ENCODE assay signal across 1 cellular context in the genomic region with DNA sequence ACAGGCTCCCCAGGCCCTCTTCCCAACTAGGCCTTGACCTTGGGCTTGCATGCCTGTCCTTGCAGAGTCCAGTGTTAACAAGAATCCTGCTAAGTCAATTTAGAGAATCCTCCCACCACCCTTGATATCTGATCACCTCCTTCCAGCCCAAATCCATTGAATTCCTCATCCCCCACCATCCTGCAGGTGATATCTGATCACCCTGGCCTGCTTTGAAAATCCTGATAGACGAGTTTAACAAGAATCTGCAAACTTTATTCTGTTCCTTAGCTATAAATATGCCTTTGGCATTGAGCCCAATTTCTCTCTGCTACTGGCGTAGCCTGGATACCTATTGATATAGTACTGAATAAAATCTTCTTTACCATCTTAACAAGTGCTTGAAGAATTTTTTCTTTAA.
TF ChIP-seq lines count a peak whose summit lies in the region.

No MANE protein-coding gene starts in this region.

TF ChIP-seq in GM23338, 12 proteins besides CTCF, POLR2A, EP300 and RAD21 (continued from another document):
- TF ChIP-seq REST (IDR thresholded peaks at IDR 0.05; ENCODE audit: unreplicated experiment) (no peak), ZNF331 (CRISPR knock-in tag; IDR thresholded peaks at IDR 0.05; ENCODE audit: low read depth) (no peak), POLR2AphosphoS5 (IDR thresholded peaks at IDR 0.05; ENCODE audit: low read depth) (no peak), EZH2phosphoT487 (IDR thresholded peaks at IDR 0.05; ENCODE audit: unreplicated experiment) (no peak), NANOG (IDR thresholded peaks at IDR 0.05; ENCODE audit: borderline replicate concordance) (no peak), STAT1 (IDR thresholded peaks at IDR 0.05; ENCODE audit: unreplicated experiment) (no peak), JUNB (IDR thresholded peaks at IDR 0.05; ENCODE audit: unreplicated experiment) (no peak), ZNF114 (CRISPR knock-in tag; IDR thresholded peaks at IDR 0.05) (no peak)
- TF ChIP-seq, protein P1, sequence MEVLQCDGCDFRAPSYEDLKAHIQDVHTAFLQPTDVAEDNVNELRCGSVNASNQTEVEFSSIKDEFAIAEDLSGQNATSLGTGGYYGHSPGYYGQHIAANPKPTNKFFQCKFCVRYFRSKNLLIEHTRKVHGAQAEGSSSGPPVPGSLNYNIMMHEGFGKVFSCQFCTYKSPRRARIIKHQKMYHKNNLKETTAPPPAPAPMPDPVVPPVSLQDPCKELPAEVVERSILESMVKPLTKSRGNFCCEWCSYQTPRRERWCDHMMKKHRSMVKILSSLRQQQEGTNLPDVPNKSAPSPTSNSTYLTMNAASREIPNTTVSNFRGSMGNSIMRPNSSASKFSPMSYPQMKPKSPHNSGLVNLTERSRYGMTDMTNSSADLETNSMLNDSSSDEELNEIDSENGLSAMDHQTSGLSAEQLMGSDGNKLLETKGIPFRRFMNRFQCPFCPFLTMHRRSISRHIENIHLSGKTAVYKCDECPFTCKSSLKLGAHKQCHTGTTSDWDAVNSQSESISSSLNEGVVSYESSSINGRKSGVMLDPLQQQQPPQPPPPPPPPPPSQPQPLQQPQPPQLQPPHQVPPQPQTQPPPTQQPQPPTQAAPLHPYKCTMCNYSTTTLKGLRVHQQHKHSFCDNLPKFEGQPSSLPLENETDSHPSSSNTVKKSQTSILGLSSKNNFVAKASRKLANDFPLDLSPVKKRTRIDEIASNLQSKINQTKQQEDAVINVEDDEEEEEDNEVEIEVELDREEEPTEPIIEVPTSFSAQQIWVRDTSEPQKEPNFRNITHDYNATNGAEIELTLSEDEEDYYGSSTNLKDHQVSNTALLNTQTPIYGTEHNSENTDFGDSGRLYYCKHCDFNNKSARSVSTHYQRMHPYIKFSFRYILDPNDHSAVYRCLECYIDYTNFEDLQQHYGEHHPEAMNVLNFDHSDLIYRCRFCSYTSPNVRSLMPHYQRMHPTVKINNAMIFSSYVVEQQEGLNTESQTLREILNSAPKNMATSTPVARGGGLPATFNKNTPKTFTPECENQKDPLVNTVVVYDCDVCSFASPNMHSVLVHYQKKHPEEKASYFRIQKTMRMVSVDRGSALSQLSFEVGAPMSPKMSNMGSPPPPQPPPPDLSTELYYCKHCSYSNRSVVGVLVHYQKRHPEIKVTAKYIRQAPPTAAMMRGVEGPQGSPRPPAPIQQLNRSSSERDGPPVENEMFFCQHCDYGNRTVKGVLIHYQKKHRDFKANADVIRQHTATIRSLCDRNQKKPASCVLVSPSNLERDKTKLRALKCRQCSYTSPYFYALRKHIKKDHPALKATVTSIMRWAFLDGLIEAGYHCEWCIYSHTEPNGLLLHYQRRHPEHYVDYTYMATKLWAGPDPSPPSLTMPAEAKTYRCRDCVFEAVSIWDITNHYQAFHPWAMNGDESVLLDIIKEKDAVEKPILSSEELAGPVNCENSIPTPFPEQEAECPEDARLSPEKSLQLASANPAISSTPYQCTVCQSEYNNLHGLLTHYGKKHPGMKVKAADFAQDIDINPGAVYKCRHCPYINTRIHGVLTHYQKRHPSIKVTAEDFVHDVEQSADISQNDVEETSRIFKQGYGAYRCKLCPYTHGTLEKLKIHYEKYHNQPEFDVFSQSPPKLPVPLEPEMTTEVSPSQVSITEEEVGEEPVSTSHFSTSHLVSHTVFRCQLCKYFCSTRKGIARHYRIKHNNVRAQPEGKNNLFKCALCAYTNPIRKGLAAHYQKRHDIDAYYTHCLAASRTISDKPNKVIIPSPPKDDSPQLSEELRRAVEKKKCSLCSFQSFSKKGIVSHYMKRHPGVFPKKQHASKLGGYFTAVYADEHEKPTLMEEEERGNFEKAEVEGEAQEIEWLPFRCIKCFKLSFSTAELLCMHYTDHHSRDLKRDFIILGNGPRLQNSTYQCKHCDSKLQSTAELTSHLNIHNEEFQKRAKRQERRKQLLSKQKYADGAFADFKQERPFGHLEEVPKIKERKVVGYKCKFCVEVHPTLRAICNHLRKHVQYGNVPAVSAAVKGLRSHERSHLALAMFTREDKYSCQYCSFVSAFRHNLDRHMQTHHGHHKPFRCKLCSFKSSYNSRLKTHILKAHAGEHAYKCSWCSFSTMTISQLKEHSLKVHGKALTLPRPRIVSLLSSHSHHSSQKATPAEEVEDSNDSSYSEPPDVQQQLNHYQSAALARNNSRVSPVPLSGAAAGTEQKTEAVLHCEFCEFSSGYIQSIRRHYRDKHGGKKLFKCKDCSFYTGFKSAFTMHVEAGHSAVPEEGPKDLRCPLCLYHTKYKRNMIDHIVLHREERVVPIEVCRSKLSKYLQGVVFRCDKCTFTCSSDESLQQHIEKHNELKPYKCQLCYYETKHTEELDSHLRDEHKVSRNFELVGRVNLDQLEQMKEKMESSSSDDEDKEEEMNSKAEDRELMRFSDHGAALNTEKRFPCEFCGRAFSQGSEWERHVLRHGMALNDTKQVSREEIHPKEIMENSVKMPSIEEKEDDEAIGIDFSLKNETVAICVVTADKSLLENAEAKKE (CRISPR knock-in tag; IDR thresholded peaks at IDR 0.05): no peak
- TF ChIP-seq, protein P2, sequence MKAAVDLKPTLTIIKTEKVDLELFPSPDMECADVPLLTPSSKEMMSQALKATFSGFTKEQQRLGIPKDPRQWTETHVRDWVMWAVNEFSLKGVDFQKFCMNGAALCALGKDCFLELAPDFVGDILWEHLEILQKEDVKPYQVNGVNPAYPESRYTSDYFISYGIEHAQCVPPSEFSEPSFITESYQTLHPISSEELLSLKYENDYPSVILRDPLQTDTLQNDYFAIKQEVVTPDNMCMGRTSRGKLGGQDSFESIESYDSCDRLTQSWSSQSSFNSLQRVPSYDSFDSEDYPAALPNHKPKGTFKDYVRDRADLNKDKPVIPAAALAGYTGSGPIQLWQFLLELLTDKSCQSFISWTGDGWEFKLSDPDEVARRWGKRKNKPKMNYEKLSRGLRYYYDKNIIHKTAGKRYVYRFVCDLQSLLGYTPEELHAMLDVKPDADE (IDR thresholded peaks at IDR 0.05): no peak
